13 cellular contexts compared by ENCODE assay signal in the genomic region with DNA sequence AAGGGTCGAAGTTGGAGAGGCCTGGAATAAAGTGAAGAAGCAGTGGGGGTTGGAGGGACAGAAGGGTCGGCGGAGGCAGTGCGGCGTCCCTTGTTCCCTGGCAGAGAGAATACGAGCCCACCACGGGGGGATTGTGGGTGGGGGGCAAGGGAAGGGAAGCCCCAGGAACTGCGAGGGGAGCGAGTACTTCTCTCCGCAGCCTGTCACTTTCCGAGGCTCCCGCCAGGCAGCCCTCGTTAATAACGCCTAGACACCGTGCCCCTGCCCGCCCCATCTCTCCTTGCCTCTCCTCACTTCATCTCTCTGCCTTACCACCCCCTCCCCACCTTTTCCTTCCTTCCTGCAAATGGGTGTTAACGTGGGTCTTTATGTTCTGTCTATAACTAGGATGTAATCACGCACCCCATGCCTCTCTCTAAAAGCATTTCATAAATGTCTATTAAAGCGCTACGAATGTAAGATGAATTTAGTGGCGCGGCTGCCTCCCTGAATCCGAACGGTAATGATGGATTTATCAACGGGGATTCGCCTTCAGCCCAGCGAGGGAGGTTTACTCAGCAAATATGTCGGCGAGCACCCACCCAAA. TPM values are rescaled to one million over a fixed set of nuclear protein-coding genes. Genes with fewer than 3 reads are reported as not detected.
DNase-seq lines count a peak whose midpoint lies in the region; ATAC-seq, FAIRE-seq and TF ChIP-seq lines count a peak whose summit lies in the region.
"Had no signal": no experiment of that assay in that cellular context is flagged by ENCODE, and none has a peak within 500 bp of the region (broad histone marks: within the 10 kb centered on the region; RNA-seq: fewer than 3 reads in every experiment).

No MANE protein-coding gene starts in this region.

- peaks cover 93% of the 10 kb centered on the region for H3K27me3 Mint-ChIP-seq in activated CD4-positive, alpha-beta T cell treated with anti-CD3 and anti-CD28 coated beads, Interleukin-2, amount 10 ng/mL, durations not matched to agents 24 days and 14 days

- no peak overlapping the region for H3K9ac ChIP-seq in H1 (replicated peaks in 1 of 4; ENCODE audit: extremely low read depth in 1 of 4, low read depth in 3 of 4, low read length in 3 of 4)
- H3K9ac ChIP-seq in mucosa of stomach (ENCODE audit: low read length), result peak overlapping the region; percentile 57

- H3K27ac ChIP-seq in H1 (ENCODE audit: low read depth, low read length) (no peak overlapping the region), thoracic aorta (peak overlapping the region; percentile 65 to 95)
- H3K27ac ChIP-seq: WERI-Rb-1 had no signal

- no peak overlapping the region for H2AFZ ChIP-seq in H1 (ENCODE audit: low read length)

- no peak overlapping the region for H2AK5ac ChIP-seq in H1 (ENCODE audit: low read depth, low read length)

- H3K9me3 ChIP-seq in H1 (ENCODE audit: insufficient read depth in 2 of 2, low read depth in 1 of 2, low read length in 1 of 2) (no peaks in the 10 kb centered on the region), mucosa of stomach (ENCODE audit: control insufficient read depth, low read length) (no peaks in the 10 kb centered on the region), thoracic aorta (no peaks in the 10 kb centered on the region)

- ATAC-seq in thoracic aorta (ENCODE audit: insufficient number of reproducible peaks, low FRiP score, low read depth) (no peak), GM19467 (IDR thresholded peaks at IDR 0.05; ENCODE audit: unreplicated experiment) (no peak)

- H3K14ac ChIP-seq in H1 (ENCODE audit: insufficient read length), result no peak overlapping the region

- no peaks in the 10 kb centered on the region for H3K4me1 Mint-ChIP-seq in activated CD4-positive, alpha-beta T cell treated with anti-CD3 and anti-CD28 coated beads, Interleukin-2, amount 10 ng/mL, durations not matched to agents 24 days and 14 days

- no peak overlapping the region for H2BK20ac ChIP-seq in H1 (ENCODE audit: low read length)

- H4K5ac ChIP-seq in H1 (ENCODE audit: insufficient read length, low read depth, low read length), result no peak overlapping the region

- H3K4me3 ChIP-seq in H1 (ENCODE audit: extremely low read depth in 1 of 4, insufficient read depth in 2 of 4, low read depth in 3 of 4, low read length in 4 of 4) (peak overlapping the region in 3 of 4 experiments; percentile 4 to 47 (median 10); a peak in 4 of 8 replicates), mucosa of stomach (ENCODE audit: low read length) (no peak overlapping the region), thoracic aorta (no peak overlapping the region)

- WGBS in H1 (ENCODE audit: extremely low coverage in 1 of 2, insufficient coverage in 1 of 2, insufficient read length in 1 of 2, insufficient replicate concordance in 2 of 2, low coverage in 1 of 2, low lambda C conversion rate in 2 of 2, missing lambda C conversion rate in 1 of 2), 2 experiments, result 3% methylated on average over 28 of the region's 29 CpGs; no CpG with 5 or more reads in 1 of the 2 experiments

- H2BK15ac ChIP-seq in H1 (ENCODE audit: low read length), result no peak overlapping the region

- H3K27ac Mint-ChIP-seq in activated CD4-positive, alpha-beta T cell treated with anti-CD3 and anti-CD28 coated beads, Interleukin-2, amount 10 ng/mL, durations not matched to agents 24 days and 14 days, result peak overlapping the region; percentile 39
- H3K27ac Mint-ChIP-seq: naive B cell had no signal

- peaks cover 0 to 10% of the 10 kb centered on the region in 2 experiments for H4K20me1 ChIP-seq in H1 (replicated peaks in 1 of 2; ENCODE audit: control insufficient read depth in 1 of 2, insufficient read depth in 2 of 2, low read length in 2 of 2)

- H3K36me3 ChIP-seq in H1 (ENCODE audit: control insufficient read depth in 2 of 4, insufficient read depth in 4 of 4, low read length in 3 of 4) (no peaks in the 10 kb centered on the region; a peak in 1 of 8 replicates), mucosa of stomach (ENCODE audit: control insufficient read depth, insufficient read depth, low read length) (no peaks in the 10 kb centered on the region), thoracic aorta (no peaks in the 10 kb centered on the region)
- H3K36me3 ChIP-seq: WERI-Rb-1 had no signal

- H3K4me3 Mint-ChIP-seq in activated CD4-positive, alpha-beta T cell treated with anti-CD3 and anti-CD28 coated beads, Interleukin-2, amount 10 ng/mL, durations not matched to agents 24 days and 14 days, result no peak overlapping the region

- no peaks in the 10 kb centered on the region for H3K79me1 ChIP-seq in H1 (ENCODE audit: low read depth, low read length)

- 0 out of 2 replicates have a peak overlapping the region, but pooled peaks have one; percentile 42 for H2BK12ac ChIP-seq in H1 (ENCODE audit: low read depth, low read length)

- no peak for TF ChIP-seq RAD21 in H1 (IDR thresholded peaks at IDR 0.05 in 1 of 2, conservative IDR thresholded peaks at IDR 0.05 in 1 of 2; ENCODE audit: low read depth in 2 of 2, low read length in 2 of 2)

- no peak overlapping the region for H2BK120ac ChIP-seq in H1 (replicated peaks; ENCODE audit: low read depth, low read length)

- H4K8ac ChIP-seq in H1 (ENCODE audit: extremely low read depth, insufficient read depth, low read length), result no peak overlapping the region

- TF ChIP-seq EP300 in H1 (IDR thresholded peaks at IDR 0.05; ENCODE audit: borderline replicate concordance in 1 of 2, low read depth in 2 of 2, low read length in 2 of 2), result no peak

- no peak overlapping the region for H4K91ac ChIP-seq in H1 (replicated peaks; ENCODE audit: insufficient read length, low read length)

- H3K23ac ChIP-seq in H1 (ENCODE audit: insufficient read length), result no peak overlapping the region

- H3K4me1 ChIP-seq in H1 (replicated peaks in 1 of 4; ENCODE audit: control insufficient read depth in 3 of 4, insufficient read depth in 4 of 4, low read length in 3 of 4) (peaks cover 20 to 37% (median 25%) of the 10 kb centered on the region in 4 experiments), mucosa of stomach (ENCODE audit: control insufficient read depth, insufficient read depth, low read length) (peaks cover 17% of the 10 kb centered on the region), thoracic aorta (ENCODE audit: control insufficient read depth in 1 of 2, low read depth in 2 of 2) (peaks cover 0 to 44% of the 10 kb centered on the region in 2 donors)

- no peak for DNase-seq in activated CD4-positive, alpha-beta T cell treated with anti-CD3 and anti-CD28 coated beads, Interleukin-2, amount 10 ng/mL, durations not matched to agents 24 days and 14 days
- no peak for DNase-seq in activated CD4-positive, alpha-beta T cell treated with anti-CD3 and anti-CD28 coated beads, Interleukin-2, amount 50 U/mL, for 1 hour
- DNase-seq in H1 (ENCODE audit: low read depth in 1 of 2, low spot score in 2 of 2), result peak in 1 of 2 experiments; percentile 55
- no peak for DNase-seq in thoracic aorta (ENCODE audit: low spot score)
- DNase-seq in NCI-H1694 treated with DMSO at 0.1 percent for 48 hours (lab: John Stamatoyannopoulos, UW), result no peak
- no peak for DNase-seq in HK-2 (ENCODE audit: unreplicated experiment)
- DNase-seq: 8988T, activated gamma-delta T cell, naive B cell, NCI-H146, WERI-Rb-1 had no signal

- H3K79me2 ChIP-seq in H1 (ENCODE audit: control insufficient read depth in 1 of 2, insufficient read depth in 2 of 2, low read length in 2 of 2), result no peaks in the 10 kb centered on the region

- TF ChIP-seq CTCF in H1 (IDR thresholded peaks at IDR 0.05; ENCODE audit: control extremely low read depth in 1 of 3, insufficient read depth in 1 of 3, low read depth in 1 of 3, low read length in 3 of 3) (no peak), thoracic aorta (IDR thresholded peaks at IDR 0.05) (no peak)

- intact Hi-C loops in activated CD4-positive, alpha-beta T cell treated with anti-CD3 and anti-CD28 coated beads, Interleukin-2, amount 10 ng/mL, durations not matched to agents 24 days and 14 days (cut with micrococcal nuclease), result loop anchor here (2.0 to 10.0 kb wide), 2 partner anchors 17 to 289 kb away; no protein-coding TSS in a partner anchor

- peak overlapping the region; percentile 57 to 62 for H3K4me2 ChIP-seq in H1 (ENCODE audit: insufficient read depth in 1 of 2, low read depth in 2 of 2, low read length in 2 of 2)

- TF ChIP-seq POLR2A in H1 (IDR thresholded peaks at IDR 0.05; ENCODE audit: control extremely low read depth in 1 of 2, low read depth in 2 of 2, low read length in 2 of 2), result no peak

- H3K36me3 Mint-ChIP-seq in activated CD4-positive, alpha-beta T cell treated with anti-CD3 and anti-CD28 coated beads, Interleukin-2, amount 10 ng/mL, durations not matched to agents 24 days and 14 days (ENCODE audit: low read depth), result peaks cover 6% of the 10 kb centered on the region

- H2BK5ac ChIP-seq in H1 (ENCODE audit: low read depth, low read length), result no peak overlapping the region

- H3K56ac ChIP-seq in H1 (replicated peaks; ENCODE audit: insufficient read length, low read depth, low read length), result no peak overlapping the region

- H3K9me3 Mint-ChIP-seq in activated CD4-positive, alpha-beta T cell treated with anti-CD3 and anti-CD28 coated beads, Interleukin-2, amount 10 ng/mL, durations not matched to agents 24 days and 14 days, result peaks cover 16% of the 10 kb centered on the region

- peaks cover 16% of the 10 kb centered on the region; the same call in 1 of the 2 replicates for H3K23me2 ChIP-seq in H1 (ENCODE audit: low read depth, low read length)

- no peak overlapping the region for H3K4ac ChIP-seq in H1 (replicated peaks; ENCODE audit: insufficient read length, low read depth, low read length)

- peak overlapping the region; percentile 32; the same call in 1 of the 2 replicates for H3K18ac ChIP-seq in H1 (ENCODE audit: extremely low read depth, low read length)

- H3K27me3 ChIP-seq in H1 (replicated peaks in 1 of 4; ENCODE audit: control insufficient read depth in 3 of 4, extremely low read depth in 1 of 4, insufficient read depth in 3 of 4, low read length in 3 of 4), result peaks cover 74 to 92% (median 86%) of the 10 kb centered on the region in 4 experiments
- no peaks in the 10 kb centered on the region for H3K27me3 ChIP-seq in mucosa of stomach (ENCODE audit: control insufficient read depth, insufficient read depth, low read length)
- no peaks in the 10 kb centered on the region for H3K27me3 ChIP-seq in thoracic aorta (replicated peaks; ENCODE audit: insufficient read depth)

- no peak for FAIRE-seq in H1 (lab: Jason Lieb, UNC)

- POLR2A ChIA-PET in H1 (lab: Charles Lee; ENCODE audit: partially characterized antibody), result interaction anchor here (0.9 to 2.5 kb wide), 3 partner anchors 9 to 17 kb away, joined by 3 to 9 read pairs (median 3); partner anchors contain the start of gene NR2F2

- CTCF ChIA-PET in H1 (lab: Charles Lee; ENCODE audit: partially characterized antibody), result interaction anchor here (0.5 to 5.8 kb wide), 19 partner anchors 10 to 1328 kb away, joined by 3 to 59 read pairs (median 4); partner anchors contain the start of gene NR2F2

RNA-seq across cellular contexts. Expression of gene NR2F2, which starts 13.7 kb away (rescaled TPM):
- total RNA-seq in activated CD4-positive, alpha-beta T cell treated with anti-CD3 and anti-CD28 coated beads, Interleukin-2, amount 10 ng/mL, durations not matched to agents 24 days and 14 days, result not detected in 2 replicates
- total RNA-seq in H1 (2021; fragmentation: NEBNext Ultra II Directional; extraction: Animal tissue kit (Norgen Biotek cat#: 25700)), result not detected in 2 replicates
- 0.03 and 0.14 TPM in 2 replicates for polyA plus RNA-seq in H1 (2011; rRNA removed)
- polyA plus RNA-seq in H1 (2011; cell fraction: cytosol; rRNA removed), result 0.05 TPM
- polyA plus RNA-seq in H1 (2011; cell fraction: nucleus; rRNA removed), result 0.07 TPM
- polyA plus RNA-seq in H1 (2012, experiment 1 of 2), result 0.21 to 0.88 TPM (median 0.46 TPM) in 4 replicates
- polyA plus RNA-seq in H1 (2012, experiment 2 of 2), result 0.10 TPM
- polyA plus RNA-seq in H1 (2013, experiment 1 of 2), result 0.04 TPM
- polyA plus RNA-seq in H1 (2013, experiment 2 of 2), result 0.04 TPM
- polyA minus RNA-seq in H1 (2011; rRNA and poly(A)+ RNA removed), result 0.03 TPM in 1 of 2 replicates, not detected in the other
- 0.29 TPM for polyA minus RNA-seq in H1 (2011; cell fraction: cytosol; rRNA and poly(A)+ RNA removed)
- polyA minus RNA-seq in H1 (2011; cell fraction: nucleus; rRNA and poly(A)+ RNA removed), result not detected
- total RNA-seq in thoracic aorta, result 10 to 100 TPM; 31.8 to 49.8 TPM

Comparison
In these comparisons a context has a peak if more than half of its experiments do, and no peak if none do; other contexts are left out.
1. H3K4me3 ChIP-seq: peak in H1 (3 of 4); none in mucosa of stomach (single experiment) and thoracic aorta (single experiment).
2. RNA of gene NR2F2, which starts 13.7 kb away (total RNA-seq): 31.8 to 49.8 TPM in thoracic aorta; not detected in H1 and not detected in activated CD4-positive, alpha-beta T cell treated with anti-CD3 and anti-CD28 coated beads, Interleukin-2, amount 10 ng/mL, durations not matched to agents 24 days and 14 days; every median in the first group is over 10 times any median in the second.